Comparison of ENCODE assay signal across 23 cellular contexts in the genomic region with DNA sequence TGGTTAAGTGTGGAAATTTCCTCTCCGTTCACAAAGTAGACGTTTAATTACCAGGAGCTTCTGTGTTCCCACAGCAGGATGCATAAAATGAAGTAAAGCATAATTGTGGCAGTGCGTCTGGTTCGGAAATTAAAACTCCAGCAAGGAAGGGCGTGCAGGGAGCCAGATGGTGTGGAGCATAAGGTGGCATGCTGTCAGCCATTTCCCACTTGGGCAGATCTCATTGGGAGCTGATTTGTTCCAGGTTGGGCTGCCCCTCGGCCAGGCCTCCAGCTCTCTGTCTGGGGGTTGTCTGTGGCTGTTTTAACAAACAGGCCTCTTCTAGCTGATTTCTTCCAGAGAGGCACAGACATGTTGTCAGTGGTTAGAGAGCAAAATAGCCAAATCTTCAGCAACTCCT.
DNase-seq lines count a peak whose midpoint lies in the region; ATAC-seq and TF ChIP-seq lines count a peak whose summit lies in the region.
"Had no signal": no experiment of that assay in that cellular context is flagged by ENCODE, and none has a peak within 500 bp of the region (broad histone marks: within the 10 kb centered on the region; RNA-seq: fewer than 3 reads in every experiment).

No MANE protein-coding gene starts in this region.

- H3K4me3 ChIP-seq in endodermal cell (ENCODE audit: low read length), result no peak overlapping the region
- H3K4me3 ChIP-seq: gastrocnemius medialis, left lung, SK-N-MC had no signal

- H3K36me3 Mint-ChIP-seq in endodermal cell (ENCODE audit: low read depth), result peaks cover 2% of the 10 kb centered on the region
- H3K36me3 Mint-ChIP-seq: activated naive CD8-positive, alpha-beta T cell treated with anti-CD3 and anti-CD28 coated beads for 36 hours had no signal

- 90 to 97% methylated on average over 4 to 6 of the region's 6 CpGs for WGBS in endodermal cell (ENCODE audit: insufficient coverage in 1 of 2, insufficient read length in 1 of 2), 2 experiments

- peak; percentile 49 for DNase-seq in NCI-H82 (lab: John Stamatoyannopoulos, UW)
- DNase-seq in NCI-H82 treated with DMSO at 0.1 percent for 48 hours (lab: John Stamatoyannopoulos, UW; ENCODE audit: unreplicated experiment), result no peak
- DNase-seq in NCI-H2171 treated with DMSO at 0.1 percent for 48 hours (lab: John Stamatoyannopoulos, UW), result peak; percentile 91
- DNase-seq in endodermal cell, result no peak
- DNase-seq in SHP77 (lab: John Stamatoyannopoulos, UW), result no peak
- DNase-seq in NCI-H2107 treated with DMSO at 0.1 percent for 48 hours (lab: John Stamatoyannopoulos, UW; ENCODE audit: unreplicated experiment), result no peak
- DNase-seq: activated CD4-positive, alpha-beta T cell treated with anti-CD3 and anti-CD28 coated beads for 36 hours; activated effector memory CD4-positive, alpha-beta T cell treated with anti-CD3 and anti-CD28 coated beads, Interleukin-2, amount 50 U/mL, for 16 hours; activated naive CD8-positive, alpha-beta T cell treated with anti-CD3 and anti-CD28 coated beads for 36 hours; CD4-positive, alpha-beta T cell; dermis blood vessel endothelial cell; DMS153; gastrocnemius medialis; hypothalamus; left lung; mesenchymal stem cell; nucleus accumbens; T-helper 17 cell had no signal

- H3K27me3 ChIP-seq in endodermal cell (ENCODE audit: control insufficient read depth, insufficient read depth, low read length, poor library complexity, severe bottlenecking), result no peaks in the 10 kb centered on the region
- H3K27me3 ChIP-seq: gastrocnemius medialis, left lung had no signal

- H3K36me3 ChIP-seq in endodermal cell (ENCODE audit: control insufficient read depth, insufficient read depth, low read length), result no peaks in the 10 kb centered on the region
- H3K36me3 ChIP-seq: gastrocnemius medialis, left lung had no signal

- H3K4me1 Mint-ChIP-seq in endodermal cell, result peaks cover 16% of the 10 kb centered on the region
- H3K4me1 Mint-ChIP-seq: activated CD4-positive, alpha-beta T cell treated with anti-CD3 and anti-CD28 coated beads for 36 hours; activated naive CD8-positive, alpha-beta T cell treated with anti-CD3 and anti-CD28 coated beads for 36 hours; IgD-negative memory B cell; T-helper 17 cell had no signal

- H3K9me3 Mint-ChIP-seq in endodermal cell, result peaks cover 14% of the 10 kb centered on the region
- H3K9me3 Mint-ChIP-seq: activated naive CD8-positive, alpha-beta T cell treated with anti-CD3 and anti-CD28 coated beads for 36 hours; stimulated activated naive CD8-positive, alpha-beta T cell treated with anti-CD3 and anti-CD28 coated beads, Interleukin-15, Interleukin-2, amounts not matched to agents 100 ng/mL and 50 ng/mL, for 24 hours had no signal

- peak overlapping the region; percentile 72 for H3K27ac ChIP-seq in endodermal cell (ENCODE audit: low read depth, low read length)
- H3K27ac ChIP-seq: gastrocnemius medialis, left lung, SK-N-MC had no signal

- H3K4me3 Mint-ChIP-seq in endodermal cell, result no peak overlapping the region
- H3K4me3 Mint-ChIP-seq: activated CD4-positive, alpha-beta T cell treated with anti-CD3 and anti-CD28 coated beads for 36 hours; activated naive CD8-positive, alpha-beta T cell treated with anti-CD3 and anti-CD28 coated beads for 36 hours; CD4-positive, alpha-beta T cell; IgD-negative memory B cell; stimulated activated naive CD8-positive, alpha-beta T cell treated with anti-CD3 and anti-CD28 coated beads, Interleukin-15, Interleukin-2, amounts not matched to agents 100 ng/mL and 50 ng/mL, for 24 hours; T-helper 17 cell had no signal

- peaks cover 4% of the 10 kb centered on the region for H3K9me3 ChIP-seq in endodermal cell (ENCODE audit: control insufficient read depth, low read length)
- H3K9me3 ChIP-seq: left lung had no signal

- no peak overlapping the region for H3K9ac ChIP-seq in endodermal cell (ENCODE audit: extremely low read depth, low read length, poor library complexity, severe bottlenecking)

- H3K27me3 Mint-ChIP-seq in endodermal cell (ENCODE audit: insufficient read depth), result no peaks in the 10 kb centered on the region
- H3K27me3 Mint-ChIP-seq: activated CD4-positive, alpha-beta T cell treated with anti-CD3 and anti-CD28 coated beads for 36 hours; activated naive CD8-positive, alpha-beta T cell treated with anti-CD3 and anti-CD28 coated beads for 36 hours; CD4-positive, alpha-beta T cell; IgD-negative memory B cell; stimulated activated naive CD8-positive, alpha-beta T cell treated with anti-CD3 and anti-CD28 coated beads, Interleukin-15, Interleukin-2, amounts not matched to agents 100 ng/mL and 50 ng/mL, for 24 hours; T-helper 17 cell had no signal

- H3K4me1 ChIP-seq in endodermal cell (ENCODE audit: control insufficient read depth, insufficient read depth, low read length), result no peaks in the 10 kb centered on the region
- H3K4me1 ChIP-seq: gastrocnemius medialis, left lung had no signal

- no peak for ATAC-seq in HG03175 (IDR thresholded peaks at IDR 0.05; ENCODE audit: unreplicated experiment)
- ATAC-seq in HG03097 (IDR thresholded peaks at IDR 0.05; ENCODE audit: low FRiP score, unreplicated experiment), result no peak
- ATAC-seq: activated CD4-positive, alpha-beta T cell treated with anti-CD3 and anti-CD28 coated beads for 36 hours; gastrocnemius medialis; T-helper 17 cell had no signal

- no peak for TF ChIP-seq CTCF in endodermal cell (conservative IDR thresholded peaks at IDR 0.05)

- H3K27ac Mint-ChIP-seq in endodermal cell, result no peak overlapping the region
- H3K27ac Mint-ChIP-seq: activated CD4-positive, alpha-beta T cell treated with anti-CD3 and anti-CD28 coated beads for 36 hours; activated naive CD8-positive, alpha-beta T cell treated with anti-CD3 and anti-CD28 coated beads for 36 hours; CD4-positive, alpha-beta T cell; IgD-negative memory B cell; stimulated activated naive CD8-positive, alpha-beta T cell treated with anti-CD3 and anti-CD28 coated beads, Interleukin-15, Interleukin-2, amounts not matched to agents 100 ng/mL and 50 ng/mL, for 24 hours; T-helper 17 cell had no signal

Comparison
In these comparisons a context has a peak if more than half of its experiments do, and no peak if none do; other contexts are left out.
1. DNase-seq: peak in NCI-H82 (single experiment) and NCI-H2171 treated with DMSO at 0.1 percent for 48 hours (single experiment); none in NCI-H82 treated with DMSO at 0.1 percent for 48 hours (single experiment), endodermal cell (single experiment), SHP77 (0 of 2) and NCI-H2107 treated with DMSO at 0.1 percent for 48 hours (single experiment).